In the genomic region with DNA sequence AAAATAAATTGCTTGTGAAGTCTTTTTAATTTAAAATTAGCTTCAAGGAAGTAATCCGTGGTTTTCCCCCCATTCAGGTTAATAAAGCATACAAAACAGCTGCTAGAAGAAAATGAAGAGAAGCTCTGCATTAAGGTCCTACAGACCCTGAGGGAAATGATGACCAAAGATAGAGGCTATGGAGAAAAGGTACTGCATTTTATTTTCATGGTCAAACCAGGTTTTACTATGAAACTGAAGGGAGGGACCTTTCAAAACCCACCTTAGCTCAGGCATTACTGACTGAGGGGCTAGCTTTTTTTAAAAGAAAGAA, we compare ENCODE assay signal across 8 cellular contexts.
A peak's percentile ranks its signal among the peaks of the same experiment; 100 is the strongest.
DNase-seq lines count a peak whose midpoint lies in the region; ATAC-seq, FAIRE-seq and TF ChIP-seq lines count a peak whose summit lies in the region.

No MANE protein-coding gene starts in this region.

- H3K4me3 ChIP-seq in astrocyte (ENCODE audit: insufficient read depth, low read depth, low read length) (no peak overlapping the region), psoas muscle (no peak overlapping the region)

- intact Hi-C loops in psoas muscle (cut with DNase I) = loop anchor here (1.0 to 10.0 kb wide), 7 partner anchors 265 to 483 kb away; partner anchors contain the start of gene ARL8B (in 1 of the 2)
- intact Hi-C loops in activated naive CD4-positive, alpha-beta T cell treated with anti-CD3 and anti-CD28 coated beads for 36 hours (cut with micrococcal nuclease) = loop anchor here (1.0 to 5.0 kb wide), 8 partner anchors 178 to 516 kb away; partner anchors contain the start of gene ARL8B

- no peak for TF ChIP-seq POLR2A in H54 (IDR thresholded peaks at IDR 0.05; ENCODE audit: low read depth, low read length)

- CTCF ChIA-PET in activated naive CD4-positive, alpha-beta T cell treated with anti-CD3 and anti-CD28 coated beads for 36 hours (lab: Charles Lee) = interaction anchor here (0.6 to 6.5 kb wide), 83 partner anchors 9 to 648 kb away, joined by 3 to 165 read pairs (median 5); partner anchors contain the start of gene BHLHE40
- CTCF ChIA-PET in activated naive CD4-positive, alpha-beta T cell treated with anti-CD3 and anti-CD28 coated beads, Interleukin-2, amount 10 ng/mL, durations not matched to agents 7 days and 5 days (lab: Charles Lee) = interaction anchor here (0.6 to 8.9 kb wide), 57 partner anchors 9 to 485 kb away, joined by 3 to 200 read pairs (median 4); partner anchors contain the start of genes BHLHE40 and EDEM1

- ATAC-seq in GM19395 (IDR thresholded peaks at IDR 0.05; ENCODE audit: unreplicated experiment) (peak; percentile 29), HG02884 (IDR thresholded peaks at IDR 0.05; ENCODE audit: unreplicated experiment) (peak; percentile 11), psoas muscle (peak in 3 of 4 donors; percentile 16 to 49 (median 22)), HG03025 (IDR thresholded peaks at IDR 0.05; ENCODE audit: low FRiP score, unreplicated experiment) (no peak)

- TF ChIP-seq CTCF in astrocyte (IDR thresholded peaks at IDR 0.05; ENCODE audit: insufficient read depth, low read depth, low read length) = no peak
- TF ChIP-seq CTCF in psoas muscle (IDR thresholded peaks at IDR 0.05) = no peak

- no peak overlapping the region for H2AFZ ChIP-seq in astrocyte (ENCODE audit: low read depth, low read length)

- H3K27ac Mint-ChIP-seq in astrocyte (ENCODE audit: unreplicated experiment) = no peak overlapping the region
- H3K27ac Mint-ChIP-seq in activated naive CD4-positive, alpha-beta T cell treated with anti-CD3 and anti-CD28 coated beads for 36 hours = no peak overlapping the region
- H3K27ac Mint-ChIP-seq in activated naive CD4-positive, alpha-beta T cell treated with anti-CD3 and anti-CD28 coated beads, Interleukin-2, amount 10 ng/mL, durations not matched to agents 7 days and 5 days = no peak overlapping the region

- peak overlapping the region; percentile 16 for H3K4me2 ChIP-seq in astrocyte (ENCODE audit: low read length)

- no peaks in the 10 kb centered on the region for H3K36me3 ChIP-seq in astrocyte (ENCODE audit: insufficient read depth, low read length)
- peaks cover 4 to 8% of the 10 kb centered on the region in 2 donors for H3K36me3 ChIP-seq in psoas muscle (ENCODE audit: insufficient read depth in 1 of 2, low read depth in 1 of 2)

- no peaks in the 10 kb centered on the region for H3K79me2 ChIP-seq in astrocyte (ENCODE audit: insufficient read depth, low read length)

- FAIRE-seq in astrocyte (lab: Jason Lieb, UNC) = no peak
- FAIRE-seq in H54 (lab: Jason Lieb, UNC) = no peak

- peaks cover 20% of the 10 kb centered on the region for H3K4me1 Mint-ChIP-seq in astrocyte (ENCODE audit: low read depth, unreplicated experiment)
- peaks cover 2% of the 10 kb centered on the region for H3K4me1 Mint-ChIP-seq in activated naive CD4-positive, alpha-beta T cell treated with anti-CD3 and anti-CD28 coated beads for 36 hours (ENCODE audit: low read depth)
- H3K4me1 Mint-ChIP-seq in activated naive CD4-positive, alpha-beta T cell treated with anti-CD3 and anti-CD28 coated beads, Interleukin-2, amount 10 ng/mL, durations not matched to agents 7 days and 5 days = peaks cover 18% of the 10 kb centered on the region

- DNase-seq in astrocyte (ENCODE audit: low read depth) = no peak
- DNase-seq in psoas muscle = no peak
- no peak for DNase-seq in H54 (ENCODE audit: insufficient read length, low spot score)
- no peak for DNase-seq in activated naive CD4-positive, alpha-beta T cell treated with anti-CD3 and anti-CD28 coated beads for 36 hours
- no peak for DNase-seq in activated naive CD4-positive, alpha-beta T cell treated with anti-CD3 and anti-CD28 coated beads, Interleukin-2, amount 10 ng/mL, durations not matched to agents 7 days and 5 days

- no peaks in the 10 kb centered on the region for H3K9me3 Mint-ChIP-seq in astrocyte (ENCODE audit: unreplicated experiment)
- no peaks in the 10 kb centered on the region for H3K9me3 Mint-ChIP-seq in activated naive CD4-positive, alpha-beta T cell treated with anti-CD3 and anti-CD28 coated beads for 36 hours
- H3K9me3 Mint-ChIP-seq in activated naive CD4-positive, alpha-beta T cell treated with anti-CD3 and anti-CD28 coated beads, Interleukin-2, amount 10 ng/mL, durations not matched to agents 7 days and 5 days = peaks cover 3% of the 10 kb centered on the region

- H3K27ac ChIP-seq in astrocyte (ENCODE audit: low read depth, low read length) = no peak overlapping the region
- H3K27ac ChIP-seq in psoas muscle = no peak overlapping the region

- peaks cover 8% of the 10 kb centered on the region for H3K36me3 Mint-ChIP-seq in astrocyte (ENCODE audit: low read depth, unreplicated experiment)
- peaks cover 11% of the 10 kb centered on the region for H3K36me3 Mint-ChIP-seq in activated naive CD4-positive, alpha-beta T cell treated with anti-CD3 and anti-CD28 coated beads for 36 hours (ENCODE audit: low read depth)
- peaks cover 21% of the 10 kb centered on the region for H3K36me3 Mint-ChIP-seq in activated naive CD4-positive, alpha-beta T cell treated with anti-CD3 and anti-CD28 coated beads, Interleukin-2, amount 10 ng/mL, durations not matched to agents 7 days and 5 days

- 0 to 2% (median 0%) methylated on average over 1 of the region's 1 CpG for WGBS in psoas muscle, 3 donors

- peak overlapping the region; percentile 47 for H3K9ac ChIP-seq in astrocyte (ENCODE audit: low read length)

- H3K27me3 Mint-ChIP-seq in astrocyte (ENCODE audit: low read depth, unreplicated experiment) = no peaks in the 10 kb centered on the region
- no peaks in the 10 kb centered on the region for H3K27me3 Mint-ChIP-seq in activated naive CD4-positive, alpha-beta T cell treated with anti-CD3 and anti-CD28 coated beads for 36 hours (ENCODE audit: low read depth)
- no peaks in the 10 kb centered on the region for H3K27me3 Mint-ChIP-seq in activated naive CD4-positive, alpha-beta T cell treated with anti-CD3 and anti-CD28 coated beads, Interleukin-2, amount 10 ng/mL, durations not matched to agents 7 days and 5 days

- H3K4me1 ChIP-seq in astrocyte (ENCODE audit: insufficient read depth, low read length) = peaks cover 8% of the 10 kb centered on the region
- H3K4me1 ChIP-seq in psoas muscle = peaks cover 3% of the 10 kb centered on the region

- no peak overlapping the region for H3K4me3 Mint-ChIP-seq in astrocyte (ENCODE audit: unreplicated experiment)
- H3K4me3 Mint-ChIP-seq in activated naive CD4-positive, alpha-beta T cell treated with anti-CD3 and anti-CD28 coated beads for 36 hours = no peak overlapping the region
- no peak overlapping the region for H3K4me3 Mint-ChIP-seq in activated naive CD4-positive, alpha-beta T cell treated with anti-CD3 and anti-CD28 coated beads, Interleukin-2, amount 10 ng/mL, durations not matched to agents 7 days and 5 days

- H3K27me3 ChIP-seq in astrocyte (ENCODE audit: insufficient read depth, low read length) (no peaks in the 10 kb centered on the region), psoas muscle (ENCODE audit: insufficient read depth in 3 of 3, low read length in 2 of 3) (no peaks in the 10 kb centered on the region)

- H3K9me3 ChIP-seq in astrocyte (ENCODE audit: insufficient read depth, low read depth, low read length) = no peaks in the 10 kb centered on the region
- no peaks in the 10 kb centered on the region for H3K9me3 ChIP-seq in psoas muscle

- no peaks in the 10 kb centered on the region for H4K20me1 ChIP-seq in astrocyte (ENCODE audit: insufficient read depth, low read length)
